ENCODE assay signal across 20 cellular contexts in the genomic region with DNA sequence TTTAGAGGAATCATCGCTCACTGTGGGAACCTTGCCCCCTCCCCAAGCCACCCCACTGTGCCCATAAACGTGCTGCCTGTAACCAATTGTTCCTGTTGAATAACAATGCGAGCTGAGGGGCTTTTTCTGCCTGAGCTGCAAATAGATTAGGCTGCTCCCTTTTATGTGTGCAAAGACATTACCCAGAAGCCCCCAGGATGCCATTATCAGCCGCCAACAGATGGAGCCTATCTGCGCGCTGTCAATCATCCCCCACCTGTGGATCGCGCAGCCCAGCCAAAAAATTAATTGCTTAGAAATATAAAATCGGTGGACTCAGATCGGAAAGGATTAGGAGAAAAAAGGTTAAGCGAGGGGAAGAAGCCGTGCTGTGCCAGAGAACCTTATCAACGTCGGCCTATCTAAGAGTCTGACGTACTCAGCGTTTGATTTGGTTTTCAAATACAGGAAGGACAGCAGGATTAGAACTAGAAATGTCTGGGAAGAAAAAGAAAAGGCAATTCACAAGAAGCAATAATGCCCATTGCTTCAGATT.
DNase-seq lines count a peak whose midpoint lies in the region; ATAC-seq and TF ChIP-seq lines count a peak whose summit lies in the region.
"Had no signal": no experiment of that assay in that cellular context is flagged by ENCODE, and none has a peak within 500 bp of the region (broad histone marks: within the 10 kb centered on the region; RNA-seq: fewer than 3 reads in every experiment).

No MANE protein-coding gene starts in this region.

- H3K36me3 ChIP-seq in H7 (replicated peaks; ENCODE audit: control insufficient read depth, insufficient read depth, low read length) (no peaks in the 10 kb centered on the region), thyroid gland (no peaks in the 10 kb centered on the region)
- H3K36me3 ChIP-seq: gastroesophageal sphincter, spleen, upper lobe of right lung had no signal

- 10 to 12% methylated on average over 16 of the region's 16 CpGs for WGBS in thyroid gland, 2 donors

- H3K27me3 Mint-ChIP-seq in glutamatergic neuron (ENCODE audit: unreplicated experiment) = no peaks in the 10 kb centered on the region
- peaks cover 14% of the 10 kb centered on the region for H3K27me3 Mint-ChIP-seq in neural crest cell (ENCODE audit: low read depth)
- H3K27me3 Mint-ChIP-seq in stimulated activated memory B cell treated with anti-CD40 and anti-IgM and Interleukin-4, amounts not matched to agents 10 μg/mL and 1 μg/mL and 100 μg/mL, for 72 hours = peaks cover 16% of the 10 kb centered on the region

- H3K9me3 ChIP-seq in thyroid gland = no peaks in the 10 kb centered on the region
- H3K9me3 ChIP-seq: gastroesophageal sphincter, spleen, upper lobe of right lung had no signal

- H3K27me3 ChIP-seq in H7 (ENCODE audit: control insufficient read depth, insufficient read depth, low read length) = no peaks in the 10 kb centered on the region
- H3K27me3 ChIP-seq in thyroid gland = no peaks in the 10 kb centered on the region

- intact Hi-C loops in thyroid gland (cut with DNase I) = no loop called here

- H3K4me1 ChIP-seq in thyroid gland = no peaks in the 10 kb centered on the region
- H3K4me1 ChIP-seq: gastroesophageal sphincter, spleen, upper lobe of right lung had no signal

- no peak overlapping the region for H3K27ac ChIP-seq in thyroid gland
- H3K27ac ChIP-seq: epithelial cell of prostate, gastroesophageal sphincter, HL-60, spleen, upper lobe of right lung had no signal

- H3K36me3 Mint-ChIP-seq in glutamatergic neuron (ENCODE audit: unreplicated experiment) (peaks cover 4% of the 10 kb centered on the region), neural crest cell (ENCODE audit: low read depth) (no peaks in the 10 kb centered on the region)
- H3K36me3 Mint-ChIP-seq in stimulated activated memory B cell treated with anti-CD40 and anti-IgM and Interleukin-4, amounts not matched to agents 10 μg/mL and 1 μg/mL and 100 μg/mL, for 72 hours = no peaks in the 10 kb centered on the region

- TF ChIP-seq CTCF in glutamatergic neuron (IDR thresholded peaks at IDR 0.05; ENCODE audit: partially characterized antibody, unreplicated experiment) = no peak
- TF ChIP-seq CTCF in neural crest cell (conservative IDR thresholded peaks at IDR 0.05) = no peak
- no peak for TF ChIP-seq CTCF in thyroid gland (IDR thresholded peaks at IDR 0.05)

- DNase-seq in H7 (peak; percentile 57), SK-N-DZ (ENCODE audit: low spot score) (peak; percentile 27), glutamatergic neuron (peak; percentile 46), neural crest cell (ENCODE audit: low read depth, low spot score) (peak; percentile 7), NCI-H446 (lab: John Stamatoyannopoulos, UW) (no peak), thyroid gland (no peak), NCI-H1105 treated with DMSO at 0.1 percent for 48 hours (lab: John Stamatoyannopoulos, UW) (no peak)
- DNase-seq: activated B cell treated with CpG ODN at 0.5 μM for 24 hours; activated effector memory CD4-positive, alpha-beta T cell treated with Interleukin-2 at 50 U/mL for 16 hours; amygdala; left cardiac atrium; NCI-H1436 treated with DMSO at 0.1 percent for 48 hours; NCI-H524 treated with DMSO at 0.1 percent for 48 hours; spleen; stimulated activated naive CD4-positive, alpha-beta T cell; upper lobe of right lung had no signal

- no peak overlapping the region for H3K4me3 ChIP-seq in H7 (ENCODE audit: insufficient read depth, low read depth, low read length)
- no peak overlapping the region for H3K4me3 ChIP-seq in thyroid gland (replicated peaks in 1 of 3)
- H3K4me3 ChIP-seq: gastroesophageal sphincter, spleen, upper lobe of right lung had no signal

- no peak overlapping the region for H3K27ac Mint-ChIP-seq in glutamatergic neuron (ENCODE audit: unreplicated experiment)
- peak overlapping the region; percentile 68 for H3K27ac Mint-ChIP-seq in neural crest cell (ENCODE audit: unreplicated experiment)
- no peak overlapping the region for H3K27ac Mint-ChIP-seq in stimulated activated memory B cell treated with anti-CD40 and anti-IgM and Interleukin-4, amounts not matched to agents 10 μg/mL and 1 μg/mL and 100 μg/mL, for 72 hours
- H3K27ac Mint-ChIP-seq: activated B cell treated with CpG ODN at 0.5 μM for 24 hours had no signal

- H3K4me3 Mint-ChIP-seq in glutamatergic neuron (ENCODE audit: unreplicated experiment) (peak overlapping the region; percentile 65), neural crest cell (peak overlapping the region; percentile 86)
- no peak overlapping the region for H3K4me3 Mint-ChIP-seq in stimulated activated memory B cell treated with anti-CD40 and anti-IgM and Interleukin-4, amounts not matched to agents 10 μg/mL and 1 μg/mL and 100 μg/mL, for 72 hours
- H3K4me3 Mint-ChIP-seq: activated B cell treated with CpG ODN at 0.5 μM for 24 hours had no signal

- no peak for ATAC-seq in stimulated activated memory B cell treated with anti-CD40 and anti-IgM and Interleukin-4, amounts not matched to agents 10 μg/mL and 1 μg/mL and 100 μg/mL, for 72 hours
- ATAC-seq: gastroesophageal sphincter, left cardiac atrium, upper lobe of right lung had no signal

- H3K9me3 Mint-ChIP-seq in glutamatergic neuron (ENCODE audit: unreplicated experiment) = peaks cover 5% of the 10 kb centered on the region
- H3K9me3 Mint-ChIP-seq in neural crest cell = no peaks in the 10 kb centered on the region
- peaks cover 2% of the 10 kb centered on the region for H3K9me3 Mint-ChIP-seq in stimulated activated memory B cell treated with anti-CD40 and anti-IgM and Interleukin-4, amounts not matched to agents 10 μg/mL and 1 μg/mL and 100 μg/mL, for 72 hours
- H3K9me3 Mint-ChIP-seq: activated B cell treated with CpG ODN at 0.5 μM for 24 hours had no signal

- H3K4me1 Mint-ChIP-seq in glutamatergic neuron (ENCODE audit: low read depth, unreplicated experiment) (peaks cover 9% of the 10 kb centered on the region), neural crest cell (peaks cover 14% of the 10 kb centered on the region)
- H3K4me1 Mint-ChIP-seq in stimulated activated memory B cell treated with anti-CD40 and anti-IgM and Interleukin-4, amounts not matched to agents 10 μg/mL and 1 μg/mL and 100 μg/mL, for 72 hours = no peaks in the 10 kb centered on the region

- no peak for TF ChIP-seq POLR2A in thyroid gland (IDR thresholded peaks at IDR 0.05)

Comparison
In these comparisons a context has a peak if more than half of its experiments do, and no peak if none do; other contexts are left out.
1. DNase-seq: peak in H7 (single experiment), SK-N-DZ (single experiment), glutamatergic neuron (single experiment) and neural crest cell (single experiment); none in NCI-H446 (0 of 2), thyroid gland (0 of 2) and NCI-H1105 treated with DMSO at 0.1 percent for 48 hours (single experiment).